Comparison of ENCODE assay signal across 1 cellular context in the genomic region with DNA sequence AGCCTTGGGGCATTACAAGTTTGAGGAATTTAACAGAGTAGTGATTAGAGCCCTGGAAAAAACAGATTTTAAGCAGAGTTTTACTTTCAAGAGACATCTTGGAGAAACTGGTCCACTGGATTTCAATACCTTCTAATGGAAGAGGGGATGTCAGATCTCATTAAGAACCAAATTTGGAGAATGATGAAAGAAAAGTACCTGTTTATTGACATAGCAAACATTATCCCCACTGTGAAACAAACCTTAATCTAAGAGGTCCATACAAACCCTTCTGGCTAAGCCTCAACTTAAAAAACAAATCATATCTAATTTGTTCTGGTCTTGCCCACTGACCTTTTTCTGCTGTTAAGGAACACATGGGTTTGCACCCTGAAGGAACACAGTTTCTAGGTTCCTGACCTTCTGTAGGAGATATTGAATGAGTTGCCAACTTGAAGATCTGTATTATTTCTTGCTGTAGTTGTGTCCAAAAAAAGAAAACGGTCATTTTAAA.
TF ChIP-seq lines count a peak whose summit lies in the region.

No MANE protein-coding gene starts in this region.

TF ChIP-seq in IMR-90, 13 proteins besides CTCF, POLR2A, EP300 and RAD21:
- TF ChIP-seq MXI1 (IDR thresholded peaks at IDR 0.05; ENCODE audit: borderline replicate concordance, low read depth, low read length) (no peak), NFE2L2 (IDR thresholded peaks at IDR 0.05; ENCODE audit: low read depth, low read length) (no peak), CEBPB (IDR thresholded peaks at IDR 0.05; ENCODE audit: low read depth, low read length) (no peak), RFX5 (IDR thresholded peaks at IDR 0.05; ENCODE audit: low read depth, low read length) (no peak), MAFK (IDR thresholded peaks at IDR 0.05; ENCODE audit: low read depth, low read length) (no peak), FOS (IDR thresholded peaks at IDR 0.05; ENCODE audit: low read depth, low read length) (no peak), SMC3 (IDR thresholded peaks at IDR 0.05; ENCODE audit: low read depth, low read length) (no peak), CHD1 (IDR thresholded peaks at IDR 0.05; ENCODE audit: low read depth, low read length) (no peak)
- TF ChIP-seq, protein P1, sequence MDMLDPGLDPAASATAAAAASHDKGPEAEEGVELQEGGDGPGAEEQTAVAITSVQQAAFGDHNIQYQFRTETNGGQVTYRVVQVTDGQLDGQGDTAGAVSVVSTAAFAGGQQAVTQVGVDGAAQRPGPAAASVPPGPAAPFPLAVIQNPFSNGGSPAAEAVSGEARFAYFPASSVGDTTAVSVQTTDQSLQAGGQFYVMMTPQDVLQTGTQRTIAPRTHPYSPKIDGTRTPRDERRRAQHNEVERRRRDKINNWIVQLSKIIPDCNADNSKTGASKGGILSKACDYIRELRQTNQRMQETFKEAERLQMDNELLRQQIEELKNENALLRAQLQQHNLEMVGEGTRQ (IDR thresholded peaks at IDR 0.05; ENCODE audit: low read depth, low read length), result no peak
